In genomic region chr22:22009661-22010060, GRCh38 we compare ENCODE assay signal across 19 cellular contexts. TPM values are rescaled to one million over a fixed set of nuclear protein-coding genes. Genes with fewer than 3 reads are reported as not detected.
DNase-seq lines count a peak whose midpoint lies in the region; ATAC-seq and TF ChIP-seq lines count a peak whose summit lies in the region.
"Had no signal": no experiment of that assay in that cellular context is flagged by ENCODE, and none has a peak within 500 bp of the region (broad histone marks: within the 10 kb centered on the region; RNA-seq: fewer than 3 reads in every experiment).

No MANE protein-coding gene starts in this region.

- no peaks in the 10 kb centered on the region for H3K36me3 ChIP-seq in ascending aorta
- H3K36me3 ChIP-seq: BLaER1 had no signal

- H3K9me3 ChIP-seq in ascending aorta: no peaks in the 10 kb centered on the region
- H3K9me3 ChIP-seq: BLaER1, SK-N-SH had no signal

- POLR2A ChIA-PET in activated CD4-positive, alpha-beta T cell treated with anti-CD3 and anti-CD28 coated beads for 36 hours (lab: Charles Lee): no interaction called here
- POLR2A ChIA-PET in GM10248 (lab: Yijun Ruan, JAX): no interaction called here

- peak; percentile 44 for ATAC-seq in activated CD4-positive, alpha-beta T cell treated with anti-CD3 and anti-CD28 coated beads for 36 hours
- peak; percentile 86 for ATAC-seq in activated T-helper 17 cell treated with anti-CD3 and anti-CD28 coated beads, Interleukin-2, amount 50 U/mL, for 72 hours (replicated peaks)
- peak; percentile 81 for ATAC-seq in foreskin keratinocyte
- ATAC-seq in HG02642 (IDR thresholded peaks at IDR 0.05; ENCODE audit: poor library complexity, unreplicated experiment): no peak
- ATAC-seq: CD8-positive, alpha-beta T cell had no signal

- intact Hi-C loops in activated CD4-positive, alpha-beta T cell treated with anti-CD3 and anti-CD28 coated beads for 36 hours (cut with DNase I, micrococcal nuclease): no loop called here
- intact Hi-C loops in ascending aorta (cut with DNase I): no loop called here

- peaks cover 3% of the 10 kb centered on the region for H3K4me1 Mint-ChIP-seq in activated CD4-positive, alpha-beta T cell treated with anti-CD3 and anti-CD28 coated beads for 36 hours
- H3K4me1 Mint-ChIP-seq in activated T-helper 17 cell treated with anti-CD3 and anti-CD28 coated beads, Interleukin-2, amount 50 U/mL, for 72 hours: peaks cover 11% of the 10 kb centered on the region

- H3K36me3 Mint-ChIP-seq in activated CD4-positive, alpha-beta T cell treated with anti-CD3 and anti-CD28 coated beads for 36 hours (ENCODE audit: low read depth): no peaks in the 10 kb centered on the region
- H3K36me3 Mint-ChIP-seq in activated T-helper 17 cell treated with anti-CD3 and anti-CD28 coated beads, Interleukin-2, amount 50 U/mL, for 72 hours (ENCODE audit: low read depth): no peaks in the 10 kb centered on the region
- H3K36me3 Mint-ChIP-seq: CD8-positive, alpha-beta T cell had no signal

- H3K27me3 ChIP-seq in foreskin keratinocyte (peaks cover 10% of the 10 kb centered on the region), ascending aorta (no peaks in the 10 kb centered on the region)
- H3K27me3 ChIP-seq: BLaER1 had no signal

- no peak overlapping the region for H3K4me3 Mint-ChIP-seq in activated CD4-positive, alpha-beta T cell treated with anti-CD3 and anti-CD28 coated beads for 36 hours
- H3K4me3 Mint-ChIP-seq in activated T-helper 17 cell treated with anti-CD3 and anti-CD28 coated beads, Interleukin-2, amount 50 U/mL, for 72 hours: no peak overlapping the region
- H3K4me3 Mint-ChIP-seq: CD8-positive, alpha-beta T cell had no signal

- H3K27me3 Mint-ChIP-seq in activated CD4-positive, alpha-beta T cell treated with anti-CD3 and anti-CD28 coated beads for 36 hours: peaks cover 19% of the 10 kb centered on the region
- H3K27me3 Mint-ChIP-seq in activated T-helper 17 cell treated with anti-CD3 and anti-CD28 coated beads, Interleukin-2, amount 50 U/mL, for 72 hours: peaks cover 26% of the 10 kb centered on the region

- H3K27ac Mint-ChIP-seq in activated CD4-positive, alpha-beta T cell treated with anti-CD3 and anti-CD28 coated beads for 36 hours: no peak overlapping the region
- peak overlapping the region; percentile 30 for H3K27ac Mint-ChIP-seq in activated T-helper 17 cell treated with anti-CD3 and anti-CD28 coated beads, Interleukin-2, amount 50 U/mL, for 72 hours
- H3K27ac Mint-ChIP-seq: CD8-positive, alpha-beta T cell had no signal

- DNase-seq in activated CD4-positive, alpha-beta T cell treated with anti-CD3 and anti-CD28 coated beads for 36 hours: no peak
- DNase-seq in activated CD4-positive, alpha-beta T cell treated with anti-CD3 and anti-CD28 coated beads for 48 hours: no peak
- peak; percentile 21 for DNase-seq in HT1080 (ENCODE audit: low read depth)
- DNase-seq in foreskin keratinocyte: peak; percentile 36 to 67
- DNase-seq in ascending aorta (ENCODE audit: low spot score in 2 of 2): no peak
- no peak for DNase-seq in GM10248 (ENCODE audit: extremely low spot score)
- DNase-seq: CD8-positive, alpha-beta T cell; DMS79; MV-4-11; NCI-H1417; NCI-H1930; NCI-H2171; NCI-H446; PC-9; Right ventricle myocardium superior; SK-N-SH had no signal

- H3K9me3 Mint-ChIP-seq in activated CD4-positive, alpha-beta T cell treated with anti-CD3 and anti-CD28 coated beads for 36 hours (ENCODE audit: low read depth): peaks cover 2% of the 10 kb centered on the region
- H3K9me3 Mint-ChIP-seq in activated T-helper 17 cell treated with anti-CD3 and anti-CD28 coated beads, Interleukin-2, amount 50 U/mL, for 72 hours: peaks cover 4% of the 10 kb centered on the region

- CTCF ChIA-PET in activated CD4-positive, alpha-beta T cell treated with anti-CD3 and anti-CD28 coated beads for 36 hours (lab: Charles Lee): no interaction called here
- CTCF ChIA-PET in GM10248 (lab: Yijun Ruan, JAX): interaction anchor here (1.9 kb wide), 1 partner anchor 38 kb away, joined by 5 read pairs; no protein-coding TSS in a partner anchor

- H3K4me1 ChIP-seq in foreskin keratinocyte (peaks cover 4% of the 10 kb centered on the region), ascending aorta (no peaks in the 10 kb centered on the region)

- H3K27ac ChIP-seq in foreskin keratinocyte (peak overlapping the region; percentile 64), ascending aorta (no peak overlapping the region)
- H3K27ac ChIP-seq: BLaER1, PC-9 had no signal

- no peak overlapping the region for H3K4me3 ChIP-seq in ascending aorta
- H3K4me3 ChIP-seq: BLaER1, PC-9 had no signal

- TF ChIP-seq CTCF in foreskin keratinocyte (conservative IDR thresholded peaks at IDR 0.05) (no peak), ascending aorta (IDR thresholded peaks at IDR 0.05) (no peak), GM10248 (IDR thresholded peaks at IDR 0.05; ENCODE audit: control extremely low read depth, extremely low read depth, low read depth, missing control alignments) (no peak)

RNA-seq across cellular contexts. Expression of gene TOP3B, which starts 27.1 kb away (rescaled TPM):
- 10 to 100 TPM; 27.3 to 33.8 TPM for total RNA-seq in activated CD4-positive, alpha-beta T cell treated with anti-CD3 and anti-CD28 coated beads for 36 hours
- total RNA-seq in HT1080 (2014; rRNA removed; shearing (Covaris generic)): 42.5 and 48.9 TPM in 2 replicates
- 14.3 and 17.5 TPM in 2 replicates for polyA plus RNA-seq in HT1080 (2015; cell fraction: cytosol; rRNA removed)
- 82.7 and 96.4 TPM in 2 replicates for polyA plus RNA-seq in HT1080 (2015; cell fraction: nucleus; rRNA removed)
- 10 to 100 TPM; 34.6 to 42.3 TPM for total RNA-seq in activated T-helper 17 cell treated with anti-CD3 and anti-CD28 coated beads, Interleukin-2, amount 50 U/mL, for 72 hours
- total RNA-seq in foreskin keratinocyte (25.3 and 25.9 TPM in 2 replicates), ascending aorta (26.4 TPM)
- polyA plus RNA-seq in foreskin keratinocyte: 13.9 and 14.6 TPM in 2 replicates

RNA-seq across cellular contexts. Expression of gene PPM1F, which starts 57.0 kb away (rescaled TPM):
- total RNA-seq in activated CD4-positive, alpha-beta T cell treated with anti-CD3 and anti-CD28 coated beads for 36 hours: 10 to 100 TPM; 23.6 to 27.7 TPM
- 75.2 and 84.4 TPM in 2 replicates for total RNA-seq in HT1080 (2014; rRNA removed; shearing (Covaris generic))
- 51.7 and 54.0 TPM in 2 replicates for polyA plus RNA-seq in HT1080 (2015; cell fraction: cytosol; rRNA removed)
- polyA plus RNA-seq in HT1080 (2015; cell fraction: nucleus; rRNA removed): 66.6 and 73.5 TPM in 2 replicates
- total RNA-seq in activated T-helper 17 cell treated with anti-CD3 and anti-CD28 coated beads, Interleukin-2, amount 50 U/mL, for 72 hours: 10 to 100 TPM; 17.3 to 20.3 TPM
- total RNA-seq in foreskin keratinocyte: 33.0 and 33.9 TPM in 2 replicates
- 20.7 and 21.8 TPM in 2 replicates for polyA plus RNA-seq in foreskin keratinocyte
- total RNA-seq in ascending aorta: 76.0 TPM

Comparison
In these comparisons a context has a peak if more than half of its experiments do, and no peak if none do; other contexts are left out.
1. DNase-seq: peak in HT1080 (single experiment) and foreskin keratinocyte (2 of 2); none in activated CD4-positive, alpha-beta T cell treated with anti-CD3 and anti-CD28 coated beads for 36 hours (single experiment), activated CD4-positive, alpha-beta T cell treated with anti-CD3 and anti-CD28 coated beads for 48 hours (single experiment), ascending aorta (0 of 2) and GM10248 (single experiment).